ENCODE assay signal across 15 cellular contexts in the genomic region with DNA sequence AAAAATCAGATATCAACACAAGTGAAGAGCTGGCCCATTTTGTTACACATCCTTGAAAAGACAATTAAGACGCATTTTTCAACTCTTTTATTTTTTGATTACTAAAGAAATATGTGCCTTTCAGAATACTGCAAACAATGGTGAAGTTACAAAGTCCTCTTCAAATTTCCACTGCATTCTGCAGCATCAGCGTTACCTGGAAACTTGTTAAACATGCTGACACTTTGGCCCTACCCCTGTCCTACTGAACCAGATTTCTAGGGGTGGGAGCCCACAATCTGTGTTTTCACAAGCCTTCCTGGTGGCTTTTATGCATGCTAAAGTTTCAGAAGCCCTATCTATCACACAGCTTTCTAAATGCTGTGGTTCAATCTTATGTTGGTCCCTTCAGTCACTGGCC. TPM values are rescaled to one million over a fixed set of nuclear protein-coding genes. Genes with fewer than 3 reads are reported as not detected.
A peak's percentile ranks its signal among the peaks of the same experiment; 100 is the strongest.
DNase-seq lines count a peak whose midpoint lies in the region; ATAC-seq, FAIRE-seq and TF ChIP-seq lines count a peak whose summit lies in the region.
"Had no signal": no experiment of that assay in that cellular context is flagged by ENCODE, and none has a peak within 500 bp of the region (broad histone marks: within the 10 kb centered on the region; RNA-seq: fewer than 3 reads in every experiment).

No MANE protein-coding gene starts in this region.

- no peak overlapping the region for H3K9ac ChIP-seq in liver (ENCODE audit: low read depth in 1 of 2, low read length in 2 of 2)
- H3K9ac ChIP-seq: BLaER1 treated with 17β-estradiol and CSF1 and Interleukin-3, amounts not matched to agents 10 nM and 100 nM had no signal

- H3K27me3 ChIP-seq in hepatocyte, result no peaks in the 10 kb centered on the region
- no peaks in the 10 kb centered on the region for H3K27me3 ChIP-seq in liver (ENCODE audit: control insufficient read depth in 4 of 4, insufficient read depth in 4 of 4, low read length in 3 of 4)
- no peaks in the 10 kb centered on the region for H3K27me3 ChIP-seq in small intestine (ENCODE audit: control insufficient read depth in 2 of 2, insufficient read depth in 2 of 2, low read length in 2 of 2)
- H3K27me3 ChIP-seq: BLaER1 treated with 17β-estradiol and CSF1 and Interleukin-3, amounts not matched to agents 10 nM and 100 nM had no signal

- TF ChIP-seq POLR2A in A549 (IDR thresholded peaks at IDR 0.05; ENCODE audit: low read length), result no peak

- 39% methylated on average over 2 of the region's 2 CpGs for WGBS in A549 (ENCODE audit: missing lambda C conversion rate)
- 62% methylated on average over 2 of the region's 2 CpGs for WGBS in hepatocyte (ENCODE audit: low lambda C conversion rate, missing lambda C conversion rate)
- WGBS in liver, result 31% methylated on average over 2 of the region's 2 CpGs
- WGBS in small intestine, 3 donors, result 27 to 62% (median 40%) methylated on average over 2 of the region's 2 CpGs

- no peak overlapping the region for H3K4me3 ChIP-seq in A549
- H3K4me3 ChIP-seq in hepatocyte, result no peak overlapping the region
- no peak overlapping the region for H3K4me3 ChIP-seq in liver (ENCODE audit: low read depth in 1 of 3, low read length in 3 of 3)
- no peak overlapping the region for H3K4me3 ChIP-seq in small intestine (ENCODE audit: low read depth in 1 of 2, low read length in 2 of 2)
- H3K4me3 ChIP-seq: BLaER1 treated with 17β-estradiol and CSF1 and Interleukin-3, amounts not matched to agents 10 nM and 100 nM; GM23338 had no signal

- H3K9me2 ChIP-seq in hepatocyte (replicated peaks; ENCODE audit: insufficient read depth), result no peaks in the 10 kb centered on the region

- CTCF ChIA-PET in A549 (lab: Yijun Ruan, JAX), result interaction anchor here (1.5 kb wide), 1 partner anchor 9 kb away, joined by 5 read pairs; no protein-coding TSS in a partner anchor

- no peak for ATAC-seq in A549
- ATAC-seq in GM19351 (IDR thresholded peaks at IDR 0.05; ENCODE audit: unreplicated experiment), result no peak
- ATAC-seq: GM23338 had no signal

- H3K27ac ChIP-seq in A549, result no peak overlapping the region
- peak overlapping the region; percentile 86 for H3K27ac ChIP-seq in hepatocyte
- H3K27ac ChIP-seq in liver (ENCODE audit: low read depth in 1 of 2, low read length in 2 of 2), result peak overlapping the region; percentile 62 to 66
- no peak overlapping the region for H3K27ac ChIP-seq in small intestine (ENCODE audit: low read depth in 1 of 2, low read length in 1 of 2)
- H3K27ac ChIP-seq: BLaER1 treated with 17β-estradiol and CSF1 and Interleukin-3, amounts not matched to agents 10 nM and 100 nM; HL-60 had no signal

- H3K9me3 ChIP-seq in A549 (peaks cover 17% of the 10 kb centered on the region; the same call in 2 of the 3 replicates), hepatocyte (ENCODE audit: low read depth) (no peaks in the 10 kb centered on the region), liver (ENCODE audit: control insufficient read depth in 4 of 4, low read length in 3 of 4) (no peaks in the 10 kb centered on the region), small intestine (ENCODE audit: control insufficient read depth, low read depth) (no peaks in the 10 kb centered on the region)

- H3K4me2 ChIP-seq in A549 (no peak overlapping the region), hepatocyte (peak overlapping the region; percentile 1)
- H3K4me2 ChIP-seq: BLaER1 treated with 17β-estradiol and CSF1 and Interleukin-3, amounts not matched to agents 10 nM and 100 nM; GM23338 had no signal

- H3K79me2 ChIP-seq in hepatocyte, result peaks cover 8% of the 10 kb centered on the region

- no peak for DNase-seq in A549 (ENCODE audit: low read depth in 1 of 2, low spot score in 1 of 2)
- DNase-seq in hepatocyte (ENCODE audit: low spot score), result peak; percentile 71
- DNase-seq in small intestine, result peak; percentile 30
- DNase-seq in activated effector memory CD4-positive, alpha-beta T cell treated with Interleukin-2 at 50 U/mL for 16 hours, result no peak
- no peak for DNase-seq in NCI-H1694 (lab: John Stamatoyannopoulos, UW)
- DNase-seq: 8988T; ACHN; CD4-positive, CD25-positive, alpha-beta regulatory T cell; H7 had no signal

- no peak for TF ChIP-seq CTCF in A549 (IDR thresholded peaks at IDR 0.05)
- no peak for TF ChIP-seq CTCF in hepatocyte (IDR thresholded peaks at IDR 0.05; ENCODE audit: poor library complexity)
- no peak for TF ChIP-seq CTCF in liver (IDR thresholded peaks at IDR 0.05; ENCODE audit: low read depth, low read length, missing input control)

- no peaks in the 10 kb centered on the region for H3K4me1 ChIP-seq in A549
- H3K4me1 ChIP-seq in hepatocyte (ENCODE audit: insufficient read depth), result peaks cover 11% of the 10 kb centered on the region
- peaks cover 3 to 36% (median 20%) of the 10 kb centered on the region in 4 donors for H3K4me1 ChIP-seq in liver (ENCODE audit: control insufficient read depth in 4 of 4, insufficient read depth in 4 of 4, low read length in 3 of 4)
- H3K4me1 ChIP-seq in small intestine (ENCODE audit: control insufficient read depth in 2 of 2, insufficient read depth in 1 of 2, low read depth in 1 of 2, low read length in 1 of 2), result no peaks in the 10 kb centered on the region

- H4K20me1 ChIP-seq in hepatocyte (ENCODE audit: insufficient read depth, poor library complexity, severe bottlenecking), result no peaks in the 10 kb centered on the region
- H4K20me1 ChIP-seq: BLaER1 treated with 17β-estradiol and CSF1 and Interleukin-3, amounts not matched to agents 10 nM and 100 nM had no signal

- no peak for TF ChIP-seq EP300 in A549 (IDR thresholded peaks at IDR 0.05)

- FAIRE-seq in A549 (lab: Jason Lieb, UNC), result no peak
- FAIRE-seq in small intestine (lab: Jason Lieb, UNC), result no peak

- H3K36me3 ChIP-seq in hepatocyte (replicated peaks; ENCODE audit: insufficient read depth, low read depth) (no peaks in the 10 kb centered on the region), liver (ENCODE audit: control insufficient read depth in 4 of 4, insufficient read depth in 3 of 4, low read depth in 1 of 4, low read length in 3 of 4) (peaks cover 0 to 2% (median 0%) of the 10 kb centered on the region in 4 donors), small intestine (ENCODE audit: control insufficient read depth in 2 of 2, insufficient read depth in 2 of 2, low read length in 2 of 2) (no peaks in the 10 kb centered on the region)
- H3K36me3 ChIP-seq: BLaER1 treated with 17β-estradiol and CSF1 and Interleukin-3, amounts not matched to agents 10 nM and 100 nM had no signal

- POLR2A ChIA-PET in A549 (lab: Yijun Ruan, JAX), result no interaction called here

- TF ChIP-seq RAD21 in A549 (conservative IDR thresholded peaks at IDR 0.05 in 1 of 2, IDR thresholded peaks at IDR 0.05 in 1 of 2), result no peak
- TF ChIP-seq RAD21 in liver (IDR thresholded peaks at IDR 0.05), result peak; percentile 41 to 53

- H2AFZ ChIP-seq in hepatocyte, result no peak overlapping the region
- H2AFZ ChIP-seq: GM23338 had no signal

RNA-seq across cellular contexts. Expression of gene CCL14, which starts 4.5 kb away (rescaled TPM):
- polyA plus RNA-seq in A549 (2011; rRNA removed) (not detected in 2 replicates), A549 (2017; fragmentation: RNase III; extraction: RNeasy Plus Mini Kit Qiagen cat#74134 plus additional on column Dnase treatment) (not detected in 3 replicates), hepatocyte (0.56 and 1.7 TPM in 2 replicates), liver (100 to 1,000 TPM in 1 of 2 donors, 10 to 100 TPM in 1; 68.7 to 124 TPM), small intestine (10 to 100 TPM in 1 of 3 donors, 1 to 10 TPM in 2; 5.4 to 61.9 (median 7.2) TPM)
- polyA plus RNA-seq in A549 (2012; cell fraction: cytosol; rRNA removed), result not detected in 2 replicates
- not detected in 2 replicates for polyA plus RNA-seq in A549 (2012; cell fraction: nucleus; rRNA removed)
- polyA minus RNA-seq in A549 (2011; rRNA and poly(A)+ RNA removed), result not detected in 2 replicates
- total RNA-seq in hepatocyte (0.27 and 1.5 TPM in 2 replicates), liver (10 to 100 TPM in 1 of 2 donors, 1 to 10 TPM in 1; 1.9 to 11.6 TPM)
- total RNA-seq: CD4-positive, CD25-positive, alpha-beta regulatory T cell; Daoy; GM23338; H7 had no signal
- polyA plus RNA-seq: CD4-positive, CD25-positive, alpha-beta regulatory T cell; GM23338 had no signal

RNA-seq across cellular contexts. Expression of gene CCL16, which starts 9.8 kb away (rescaled TPM):
- polyA plus RNA-seq in A549 (2011; rRNA removed), result not detected in 2 replicates
- polyA plus RNA-seq in A549 (2012; cell fraction: cytosol; rRNA removed), result not detected in 2 replicates
- not detected in 2 replicates for polyA plus RNA-seq in A549 (2012; cell fraction: nucleus; rRNA removed)
- polyA plus RNA-seq in A549 (2017; fragmentation: RNase III; extraction: RNeasy Plus Mini Kit Qiagen cat#74134 plus additional on column Dnase treatment), result not detected in 3 replicates
- polyA minus RNA-seq in A549 (2011; rRNA and poly(A)+ RNA removed), result not detected in 2 replicates
- not detected in 2 replicates for total RNA-seq in hepatocyte
- not detected in 2 replicates for polyA plus RNA-seq in hepatocyte
- total RNA-seq in liver, result 10 to 100 TPM in 1 of 2 donors, under 1 TPM in 1; 0.65 to 22.3 TPM
- 10 to 100 TPM in 1 of 2 donors, 1 to 10 TPM in 1; 8.1 to 21.7 TPM for polyA plus RNA-seq in liver
- polyA plus RNA-seq in small intestine, result under 1 TPM in 1 of 3 donors, not detected in 2; 0.19 TPM
- total RNA-seq: CD4-positive, CD25-positive, alpha-beta regulatory T cell; Daoy; GM23338; H7 had no signal
- polyA plus RNA-seq: CD4-positive, CD25-positive, alpha-beta regulatory T cell; GM23338 had no signal

RNA-seq across cellular contexts. Expression of gene CCL15, which starts 10.3 kb away (rescaled TPM):
- polyA plus RNA-seq in A549 (2011; rRNA removed) (0.10 TPM in 1 of 2 replicates, not detected in the other), A549 (2017; fragmentation: RNase III; extraction: RNeasy Plus Mini Kit Qiagen cat#74134 plus additional on column Dnase treatment) (not detected in 3 replicates), hepatocyte (39.0 and 42.2 TPM in 2 replicates), liver (10 to 100 TPM in 1 of 2 donors, 1 to 10 TPM in 1; 8.8 to 27.8 TPM), small intestine (10 to 100 TPM; 22.6 to 72.7 (median 51.9) TPM)
- not detected in 2 replicates for polyA plus RNA-seq in A549 (2012; cell fraction: cytosol; rRNA removed)
- not detected in 2 replicates for polyA plus RNA-seq in A549 (2012; cell fraction: nucleus; rRNA removed)
- polyA minus RNA-seq in A549 (2011; rRNA and poly(A)+ RNA removed), result not detected in 2 replicates
- total RNA-seq in hepatocyte (32.0 and 40.1 TPM in 2 replicates), liver (10 to 100 TPM in 1 of 2 donors, 1 to 10 TPM in 1; 9.2 to 14.1 TPM)
- total RNA-seq: CD4-positive, CD25-positive, alpha-beta regulatory T cell; Daoy; GM23338; H7 had no signal
- polyA plus RNA-seq: CD4-positive, CD25-positive, alpha-beta regulatory T cell; GM23338 had no signal

RNA-seq across cellular contexts. Expression of gene CCL23, which starts 26.7 kb away (rescaled TPM):
- polyA plus RNA-seq in A549 (2011; rRNA removed), result not detected in 2 replicates
- polyA plus RNA-seq in A549 (2012; cell fraction: cytosol; rRNA removed), result not detected in 2 replicates
- not detected in 2 replicates for polyA plus RNA-seq in A549 (2012; cell fraction: nucleus; rRNA removed)
- polyA plus RNA-seq in A549 (2017; fragmentation: RNase III; extraction: RNeasy Plus Mini Kit Qiagen cat#74134 plus additional on column Dnase treatment), result not detected in 3 replicates
- not detected in 2 replicates for polyA minus RNA-seq in A549 (2011; rRNA and poly(A)+ RNA removed)
- not detected in 2 replicates for total RNA-seq in hepatocyte
- not detected in 2 replicates for polyA plus RNA-seq in hepatocyte
- 1 to 10 TPM; 1.9 to 8.7 TPM for total RNA-seq in liver
- 10 to 100 TPM in 1 of 2 donors, 1 to 10 TPM in 1; 3.9 to 24.4 TPM for polyA plus RNA-seq in liver
- 10 to 100 TPM in 1 of 3 donors, 1 to 10 TPM in 1, not detected in 1; 1.9 to 22.9 TPM for polyA plus RNA-seq in small intestine
- total RNA-seq: CD4-positive, CD25-positive, alpha-beta regulatory T cell; Daoy; GM23338; H7 had no signal
- polyA plus RNA-seq: CD4-positive, CD25-positive, alpha-beta regulatory T cell; GM23338 had no signal

RNA-seq across cellular contexts. Expression of gene LYZL6, which starts 47.6 kb away (rescaled TPM):
- polyA plus RNA-seq in A549 (2011; rRNA removed) (not detected in 2 replicates), A549 (2017; fragmentation: RNase III; extraction: RNeasy Plus Mini Kit Qiagen cat#74134 plus additional on column Dnase treatment) (not detected in 3 replicates), hepatocyte (not detected in 2 replicates), liver (not detected), small intestine (not detected)
- polyA plus RNA-seq in A549 (2012; cell fraction: cytosol; rRNA removed), result not detected in 2 replicates
- polyA plus RNA-seq in A549 (2012; cell fraction: nucleus; rRNA removed), result not detected in 2 replicates
- not detected in 2 replicates for polyA minus RNA-seq in A549 (2011; rRNA and poly(A)+ RNA removed)
- total RNA-seq in hepatocyte (not detected in 2 replicates), liver (not detected)
- total RNA-seq: CD4-positive, CD25-positive, alpha-beta regulatory T cell; Daoy; GM23338; H7 had no signal
- polyA plus RNA-seq: CD4-positive, CD25-positive, alpha-beta regulatory T cell; GM23338 had no signal

Comparison
In these comparisons a context has a peak if more than half of its experiments do, and no peak if none do; other contexts are left out.
1. DNase-seq: peak in hepatocyte (single experiment) and small intestine (single experiment); none in A549 (0 of 2), activated effector memory CD4-positive, alpha-beta T cell treated with Interleukin-2 at 50 U/mL for 16 hours (single experiment) and NCI-H1694 (single experiment).
2. H3K27ac ChIP-seq: peak in hepatocyte (single experiment) and liver (2 of 2); none in A549 (0 of 2) and small intestine (0 of 2).
3. RNA of gene CCL15, which starts 10.3 kb away (polyA plus RNA-seq): 22.6 to 72.7 TPM in small intestine, 39.0 to 42.2 TPM in hepatocyte and 8.8 to 27.8 TPM in liver; 0.10 TPM in A549; every median in the first group is over 4 times any median in the second.